ENCODE assay signal across 33 cellular contexts in the genomic region with DNA sequence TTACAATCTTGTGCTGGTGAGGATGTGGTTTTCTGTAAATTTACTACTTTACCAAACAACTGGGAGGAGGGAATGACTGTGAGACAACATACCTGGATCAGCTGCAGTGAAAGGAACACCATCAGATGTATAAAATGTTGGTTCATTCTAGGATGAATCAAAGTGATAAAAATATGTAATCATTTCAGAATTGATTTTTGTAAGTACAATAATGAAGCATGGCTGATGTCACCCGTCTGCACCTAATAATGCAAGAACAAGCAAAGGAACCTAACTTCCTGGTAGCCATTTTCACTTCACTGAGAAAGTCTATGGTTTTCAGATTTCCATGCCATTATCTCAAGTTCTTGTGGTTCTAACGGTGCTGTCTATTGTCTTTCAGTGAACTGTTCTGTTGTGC. TPM values are rescaled to one million over a fixed set of nuclear protein-coding genes. Genes with fewer than 3 reads are reported as not detected.
DNase-seq lines count a peak whose midpoint lies in the region; ATAC-seq and TF ChIP-seq lines count a peak whose summit lies in the region.
"Had no signal": no experiment of that assay in that cellular context is flagged by ENCODE, and none has a peak within 500 bp of the region (broad histone marks: within the 10 kb centered on the region; RNA-seq: fewer than 3 reads in every experiment).

No MANE protein-coding gene starts in this region.

- WGBS in endodermal cell (ENCODE audit: insufficient coverage in 1 of 2, insufficient read length in 1 of 2), 2 experiments = 81 to 95% methylated on average over 2 of the region's 2 CpGs

- ATAC-seq in stimulated activated effector memory CD8-positive, alpha-beta T cell treated with anti-CD3 and anti-CD28 coated beads, Interleukin-12 subunit alpha, Interleukin-12 subunit beta, amount 100 ng/mL, for 72 hours = peak; percentile 82
- ATAC-seq: GM12878; HepG2; left cardiac atrium; stimulated activated naive B cell treated with anti-CD40 and anti-IgM and Interleukin-4, amounts not matched to agents 10 μg/mL and 1 μg/mL and 100 μg/mL, for 72 hours had no signal

- peak; percentile 16 for DNase-seq in stimulated activated CD4-positive, alpha-beta T cell treated with anti-CD3 and anti-CD28 coated beads, Interleukin-1b, Interleukin-23, amount 100 ng/mL, for 48 hours
- DNase-seq in stimulated activated CD4-positive, alpha-beta T cell treated with anti-CD3 and anti-CD28 coated beads, Interleukin-4, amount 100 ng/mL, for 4 hours = no peak
- DNase-seq in activated T-helper 1 cell treated with anti-CD3 and anti-CD28 coated beads, Interleukin-12 subunit alpha, Interleukin-12 subunit beta, Interleukin-2, Interleukin-4 antibody, amounts not matched to agents 30 ng/mL and 10 ng/mL and 1 ng/mL, durations not matched to agents 14 hours and 24 hours and 36 hours (ENCODE audit: low spot score) = no peak
- no peak for DNase-seq in stimulated activated effector memory CD8-positive, alpha-beta T cell treated with anti-CD3 and anti-CD28 coated beads, Interleukin-12 subunit alpha, Interleukin-12 subunit beta, amount 100 ng/mL, for 72 hours (ENCODE audit: low spot score in 2 of 2)
- no peak for DNase-seq in endodermal cell
- no peak for DNase-seq in uterus
- DNase-seq: activated CD8-positive, alpha-beta memory T cell treated with anti-CD3 and anti-CD28 coated beads, Interleukin-2, amount 50 U/mL, for 4 hours; activated gamma-delta T cell; aorta; COR-L47; effector CD4-positive, alpha-beta T cell; HCEC 1CT; hippocampal formation; left cardiac atrium; MV-4-11; NCI-H1436; NCI-H2081; NCI-H2227 treated with DMSO at 0.1 percent for 48 hours; NCI-H69; Peyer's patch; SHP77 treated with DMSO at 0.1 percent for 48 hours; stimulated activated naive B cell treated with anti-CD40 and anti-IgM and Interleukin-4, amounts not matched to agents 10 μg/mL and 1 μg/mL and 100 μg/mL, for 72 hours; T-helper 9 cell; upper lobe of left lung had no signal

- peaks cover 47% of the 10 kb centered on the region for H3K36me3 Mint-ChIP-seq in activated T-helper 1 cell treated with anti-CD3 and anti-CD28 coated beads, Interleukin-12 subunit alpha, Interleukin-12 subunit beta, Interleukin-2, Interleukin-4 antibody, amounts not matched to agents 30 ng/mL and 10 ng/mL and 1 ng/mL, durations not matched to agents 14 hours and 24 hours and 36 hours (ENCODE audit: low read depth)
- H3K36me3 Mint-ChIP-seq in stimulated activated effector memory CD8-positive, alpha-beta T cell treated with anti-CD3 and anti-CD28 coated beads, Interleukin-12 subunit alpha, Interleukin-12 subunit beta, amount 100 ng/mL, for 72 hours = peaks cover 99% of the 10 kb centered on the region
- H3K36me3 Mint-ChIP-seq in endodermal cell (ENCODE audit: low read depth) = peaks cover 64% of the 10 kb centered on the region

- H3K9me3 ChIP-seq in endodermal cell (ENCODE audit: control insufficient read depth, low read length) (no peaks in the 10 kb centered on the region), uterus (no peaks in the 10 kb centered on the region)
- H3K9me3 ChIP-seq: BLaER1, Peyer's patch, suprapubic skin, upper lobe of left lung had no signal

- no peaks in the 10 kb centered on the region for H3K9me3 Mint-ChIP-seq in activated T-helper 1 cell treated with anti-CD3 and anti-CD28 coated beads, Interleukin-12 subunit alpha, Interleukin-12 subunit beta, Interleukin-2, Interleukin-4 antibody, amounts not matched to agents 30 ng/mL and 10 ng/mL and 1 ng/mL, durations not matched to agents 14 hours and 24 hours and 36 hours
- no peaks in the 10 kb centered on the region for H3K9me3 Mint-ChIP-seq in stimulated activated effector memory CD8-positive, alpha-beta T cell treated with anti-CD3 and anti-CD28 coated beads, Interleukin-12 subunit alpha, Interleukin-12 subunit beta, amount 100 ng/mL, for 72 hours
- H3K9me3 Mint-ChIP-seq in endodermal cell = no peaks in the 10 kb centered on the region
- H3K9me3 Mint-ChIP-seq: activated CD4-positive, alpha-beta T cell treated with anti-CD3 and anti-CD28 coated beads, Interleukin-2, amount 10 ng/mL, durations not matched to agents 24 days and 14 days; nephron; stimulated activated naive B cell treated with anti-CD40 and anti-IgM and Interleukin-4, amounts not matched to agents 10 μg/mL and 1 μg/mL and 100 μg/mL, for 72 hours had no signal

- H3K4me2 ChIP-seq in KMS-11 = no peak overlapping the region
- H3K4me2 ChIP-seq: BLaER1 had no signal

- H3K27me3 ChIP-seq in KMS-11 (ENCODE audit: insufficient read depth, low read depth) (no peaks in the 10 kb centered on the region), endodermal cell (ENCODE audit: control insufficient read depth, insufficient read depth, low read length, poor library complexity, severe bottlenecking) (no peaks in the 10 kb centered on the region), uterus (no peaks in the 10 kb centered on the region)
- H3K27me3 ChIP-seq: BLaER1, Peyer's patch, suprapubic skin, upper lobe of left lung had no signal

- H3K27ac Mint-ChIP-seq in activated T-helper 1 cell treated with anti-CD3 and anti-CD28 coated beads, Interleukin-12 subunit alpha, Interleukin-12 subunit beta, Interleukin-2, Interleukin-4 antibody, amounts not matched to agents 30 ng/mL and 10 ng/mL and 1 ng/mL, durations not matched to agents 14 hours and 24 hours and 36 hours = peak overlapping the region; percentile 34
- peak overlapping the region; percentile 72 for H3K27ac Mint-ChIP-seq in stimulated activated effector memory CD8-positive, alpha-beta T cell treated with anti-CD3 and anti-CD28 coated beads, Interleukin-12 subunit alpha, Interleukin-12 subunit beta, amount 100 ng/mL, for 72 hours
- no peak overlapping the region for H3K27ac Mint-ChIP-seq in endodermal cell
- H3K27ac Mint-ChIP-seq: activated CD4-positive, alpha-beta T cell treated with anti-CD3 and anti-CD28 coated beads, Interleukin-2, amount 10 ng/mL, durations not matched to agents 24 days and 14 days; nephron; stimulated activated naive B cell treated with anti-CD40 and anti-IgM and Interleukin-4, amounts not matched to agents 10 μg/mL and 1 μg/mL and 100 μg/mL, for 72 hours had no signal

- H2AFZ ChIP-seq in KMS-11 (ENCODE audit: low read depth) = no peak overlapping the region

- no peaks in the 10 kb centered on the region for H3K27me3 Mint-ChIP-seq in activated T-helper 1 cell treated with anti-CD3 and anti-CD28 coated beads, Interleukin-12 subunit alpha, Interleukin-12 subunit beta, Interleukin-2, Interleukin-4 antibody, amounts not matched to agents 30 ng/mL and 10 ng/mL and 1 ng/mL, durations not matched to agents 14 hours and 24 hours and 36 hours (ENCODE audit: insufficient read depth)
- no peaks in the 10 kb centered on the region for H3K27me3 Mint-ChIP-seq in endodermal cell (ENCODE audit: insufficient read depth)
- H3K27me3 Mint-ChIP-seq: activated CD4-positive, alpha-beta T cell treated with anti-CD3 and anti-CD28 coated beads, Interleukin-2, amount 10 ng/mL, durations not matched to agents 24 days and 14 days; stimulated activated naive B cell treated with anti-CD40 and anti-IgM and Interleukin-4, amounts not matched to agents 10 μg/mL and 1 μg/mL and 100 μg/mL, for 72 hours had no signal

- peak overlapping the region; percentile 46 for H3K27ac ChIP-seq in KMS-11
- H3K27ac ChIP-seq in endodermal cell (ENCODE audit: low read depth, low read length) = no peak overlapping the region
- no peak overlapping the region for H3K27ac ChIP-seq in uterus
- H3K27ac ChIP-seq: BLaER1, epithelial cell of prostate, Peyer's patch, suprapubic skin, upper lobe of left lung had no signal

- TF ChIP-seq POLR2A in uterus (IDR thresholded peaks at IDR 0.05) = no peak

- H3K4me3 Mint-ChIP-seq in activated T-helper 1 cell treated with anti-CD3 and anti-CD28 coated beads, Interleukin-12 subunit alpha, Interleukin-12 subunit beta, Interleukin-2, Interleukin-4 antibody, amounts not matched to agents 30 ng/mL and 10 ng/mL and 1 ng/mL, durations not matched to agents 14 hours and 24 hours and 36 hours = no peak overlapping the region
- H3K4me3 Mint-ChIP-seq in stimulated activated effector memory CD8-positive, alpha-beta T cell treated with anti-CD3 and anti-CD28 coated beads, Interleukin-12 subunit alpha, Interleukin-12 subunit beta, amount 100 ng/mL, for 72 hours = no peak overlapping the region
- no peak overlapping the region for H3K4me3 Mint-ChIP-seq in endodermal cell
- H3K4me3 Mint-ChIP-seq: activated CD4-positive, alpha-beta T cell treated with anti-CD3 and anti-CD28 coated beads, Interleukin-2, amount 10 ng/mL, durations not matched to agents 24 days and 14 days; nephron; stimulated activated naive B cell treated with anti-CD40 and anti-IgM and Interleukin-4, amounts not matched to agents 10 μg/mL and 1 μg/mL and 100 μg/mL, for 72 hours had no signal

- peaks cover 27% of the 10 kb centered on the region for H3K4me1 Mint-ChIP-seq in activated T-helper 1 cell treated with anti-CD3 and anti-CD28 coated beads, Interleukin-12 subunit alpha, Interleukin-12 subunit beta, Interleukin-2, Interleukin-4 antibody, amounts not matched to agents 30 ng/mL and 10 ng/mL and 1 ng/mL, durations not matched to agents 14 hours and 24 hours and 36 hours (ENCODE audit: low read depth)
- no peaks in the 10 kb centered on the region for H3K4me1 Mint-ChIP-seq in stimulated activated effector memory CD8-positive, alpha-beta T cell treated with anti-CD3 and anti-CD28 coated beads, Interleukin-12 subunit alpha, Interleukin-12 subunit beta, amount 100 ng/mL, for 72 hours
- H3K4me1 Mint-ChIP-seq in endodermal cell = no peaks in the 10 kb centered on the region
- H3K4me1 Mint-ChIP-seq: nephron had no signal

- TF ChIP-seq CTCF in KMS-11 (conservative IDR thresholded peaks at IDR 0.05; ENCODE audit: low read depth, low read length) = no peak
- no peak for TF ChIP-seq CTCF in endodermal cell (conservative IDR thresholded peaks at IDR 0.05)
- no peak for TF ChIP-seq CTCF in uterus (IDR thresholded peaks at IDR 0.05)

- no peaks in the 10 kb centered on the region for H3K79me2 ChIP-seq in KMS-11 (ENCODE audit: insufficient read depth, low read depth)

- no peak overlapping the region for H3K9ac ChIP-seq in KMS-11
- H3K9ac ChIP-seq in endodermal cell (ENCODE audit: extremely low read depth, low read length, poor library complexity, severe bottlenecking) = no peak overlapping the region
- H3K9ac ChIP-seq: BLaER1 had no signal

- H3K4me1 ChIP-seq in KMS-11 (ENCODE audit: low read depth, poor library complexity, severe bottlenecking) (peaks cover 45% of the 10 kb centered on the region), endodermal cell (ENCODE audit: control insufficient read depth, insufficient read depth, low read length) (no peaks in the 10 kb centered on the region), uterus (no peaks in the 10 kb centered on the region)
- H3K4me1 ChIP-seq: BLaER1, Peyer's patch, suprapubic skin, upper lobe of left lung had no signal

- H3K4me3 ChIP-seq in KMS-11 (IDR thresholded peaks at IDR 0.05; ENCODE audit: insufficient read depth, low read depth, low read length) = no peak overlapping the region
- H3K4me3 ChIP-seq in endodermal cell (ENCODE audit: low read length) = no peak overlapping the region
- no peak overlapping the region for H3K4me3 ChIP-seq in uterus
- H3K4me3 ChIP-seq: BLaER1, GM12878, lung, Peyer's patch, suprapubic skin, upper lobe of left lung had no signal

- intact Hi-C loops in activated T-helper 1 cell treated with anti-CD3 and anti-CD28 coated beads, Interleukin-12 subunit alpha, Interleukin-12 subunit beta, Interleukin-2, Interleukin-4 antibody, amounts not matched to agents 30 ng/mL and 10 ng/mL and 1 ng/mL, durations not matched to agents 14 hours and 24 hours and 36 hours (cut with micrococcal nuclease) = no loop called here
- intact Hi-C loops in uterus (cut with DNase I; ENCODE audit: low total_unique reads) = no loop called here

- peaks cover 10% of the 10 kb centered on the region; the same call in 1 of the 2 replicates for H3K36me3 ChIP-seq in KMS-11 (ENCODE audit: insufficient read depth)
- peaks cover 99% of the 10 kb centered on the region for H3K36me3 ChIP-seq in endodermal cell (ENCODE audit: control insufficient read depth, insufficient read depth, low read length)
- H3K36me3 ChIP-seq in uterus = no peaks in the 10 kb centered on the region

- no peaks in the 10 kb centered on the region for H4K20me1 ChIP-seq in KMS-11 (ENCODE audit: insufficient read depth)

RNA-seq across cellular contexts. Expression of a gene that starts 18.7 kb away (rescaled TPM):
- total RNA-seq in activated T-helper 1 cell treated with anti-CD3 and anti-CD28 coated beads, Interleukin-12 subunit alpha, Interleukin-12 subunit beta, Interleukin-2, Interleukin-4 antibody, amounts not matched to agents 30 ng/mL and 10 ng/mL and 1 ng/mL, durations not matched to agents 14 hours and 24 hours and 36 hours = 5.3 and 5.5 TPM in 2 replicates
- total RNA-seq in endodermal cell (10 to 100 TPM in 1 of 2 donors, 1 to 10 TPM in 1; 7.4 to 13.0 TPM), uterus (1 to 10 TPM in 3 of 4 donors, under 1 TPM in 1; 0.29 to 7.7 (median 2.3) TPM)
- polyA plus RNA-seq in endodermal cell (2013, experiment 1 of 2) = 11.3 TPM
- polyA plus RNA-seq in endodermal cell (2013, experiment 2 of 2) = 11.0 TPM

RNA-seq across cellular contexts. Expression of a gene that starts 23.2 kb away (rescaled TPM):
- 59.0 and 60.8 TPM in 2 replicates for total RNA-seq in activated T-helper 1 cell treated with anti-CD3 and anti-CD28 coated beads, Interleukin-12 subunit alpha, Interleukin-12 subunit beta, Interleukin-2, Interleukin-4 antibody, amounts not matched to agents 30 ng/mL and 10 ng/mL and 1 ng/mL, durations not matched to agents 14 hours and 24 hours and 36 hours
- total RNA-seq in endodermal cell (100 to 1,000 TPM; 115 to 118 TPM), uterus (100 to 1,000 TPM in 1 of 4 donors, 10 to 100 TPM in 3; 20.7 to 117 (median 75.8) TPM)
- 137 TPM for polyA plus RNA-seq in endodermal cell (2013, experiment 1 of 2)
- polyA plus RNA-seq in endodermal cell (2013, experiment 2 of 2) = 134 TPM

RNA-seq across cellular contexts. Expression of a gene that starts 50.0 kb away (rescaled TPM):
- 23.0 and 26.5 TPM in 2 replicates for total RNA-seq in activated T-helper 1 cell treated with anti-CD3 and anti-CD28 coated beads, Interleukin-12 subunit alpha, Interleukin-12 subunit beta, Interleukin-2, Interleukin-4 antibody, amounts not matched to agents 30 ng/mL and 10 ng/mL and 1 ng/mL, durations not matched to agents 14 hours and 24 hours and 36 hours
- 1 to 10 TPM; 8.3 to 8.9 TPM for total RNA-seq in endodermal cell
- 10.7 TPM for polyA plus RNA-seq in endodermal cell (2013, experiment 1 of 2)
- 10.1 TPM for polyA plus RNA-seq in endodermal cell (2013, experiment 2 of 2)
- 10 to 100 TPM in 3 of 4 donors, under 1 TPM in 1; 0.77 to 20.0 (median 16.3) TPM for total RNA-seq in uterus
